ENCODE assay signal across 9 cellular contexts in the genomic region with DNA sequence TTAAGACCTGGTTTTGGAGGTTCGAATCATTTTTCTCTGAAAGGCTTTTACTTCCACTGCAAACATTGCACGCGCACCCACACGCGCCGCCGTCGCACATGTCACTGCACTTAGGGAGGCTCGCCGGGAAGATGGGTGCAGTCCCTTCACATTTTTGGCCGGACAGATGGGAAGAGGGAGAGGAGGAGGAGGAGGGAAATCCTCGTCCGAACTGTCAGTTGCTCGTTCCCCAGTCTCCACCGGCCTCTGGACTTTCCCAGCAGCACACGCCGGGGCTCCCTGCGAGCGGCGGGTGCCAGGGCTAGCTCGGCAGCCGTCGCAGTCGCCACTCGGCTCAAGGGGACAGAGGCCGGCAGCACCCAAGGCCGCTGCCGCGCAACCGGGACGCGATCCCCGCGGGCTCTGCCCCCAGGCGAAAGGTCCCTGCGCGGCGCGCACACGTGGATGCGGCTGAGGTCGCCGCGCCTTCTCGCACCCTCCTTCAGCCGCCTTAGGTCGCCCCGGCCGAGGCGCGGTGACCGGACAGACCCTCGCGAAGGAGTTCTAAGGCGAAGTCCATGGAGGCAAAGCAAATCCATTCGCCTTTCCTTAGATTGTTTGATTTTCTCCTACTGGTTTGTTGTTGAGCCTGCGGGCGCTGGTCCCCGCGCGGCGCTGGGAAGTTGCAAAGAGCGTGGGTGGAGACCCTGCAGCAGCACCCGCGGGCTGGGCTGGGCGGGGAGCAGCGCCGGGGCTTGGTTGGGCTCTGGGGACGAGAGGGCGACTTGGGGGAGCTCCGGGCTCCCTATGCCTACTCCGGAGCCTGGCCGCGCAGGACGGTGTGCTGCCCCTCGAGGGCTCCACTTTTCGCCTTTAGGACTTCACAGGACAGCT. TPM values are rescaled to one million over a fixed set of nuclear protein-coding genes. Genes with fewer than 3 reads are reported as not detected.
A peak's percentile ranks its signal among the peaks of the same experiment; 100 is the strongest.
DNase-seq lines count a peak whose midpoint lies in the region; ATAC-seq and TF ChIP-seq lines count a peak whose summit lies in the region.
"Had no signal": no experiment of that assay in that cellular context is flagged by ENCODE, and none has a peak within 500 bp of the region (broad histone marks: within the 10 kb centered on the region; RNA-seq: fewer than 3 reads in every experiment).

No MANE protein-coding gene starts in this region.

- TF ChIP-seq POLR2A in upper lobe of left lung (IDR thresholded peaks at IDR 0.05), result no peak

- H3K27ac Mint-ChIP-seq in endodermal cell, result no peak overlapping the region
- peak overlapping the region; percentile 76 to 95 (median 92) for H3K27ac Mint-ChIP-seq in naive thymus-derived CD8-positive, alpha-beta T cell

- H3K36me3 ChIP-seq in endodermal cell (ENCODE audit: control insufficient read depth, insufficient read depth, low read length), result no peaks in the 10 kb centered on the region
- no peaks in the 10 kb centered on the region for H3K36me3 ChIP-seq in upper lobe of left lung
- H3K36me3 ChIP-seq: adrenal gland had no signal

- ATAC-seq in GM21576 (IDR thresholded peaks at IDR 0.05; ENCODE audit: unreplicated experiment) (peak; percentile 5), upper lobe of left lung (ENCODE audit: low FRiP score in 2 of 2) (peak in 1 of 2 donors; percentile 59)
- peak; percentile 37 to 41 for ATAC-seq in naive thymus-derived CD8-positive, alpha-beta T cell

- POLR2A ChIA-PET in naive thymus-derived CD8-positive, alpha-beta T cell (lab: Charles Lee), result interaction anchor here (0.6 to 4.5 kb wide), 25 partner anchors 11 to 1073 kb away, joined by 3 to 26 read pairs (median 6); a partner anchor contains a TSS

- H3K36me3 Mint-ChIP-seq in endodermal cell (ENCODE audit: low read depth), result no peaks in the 10 kb centered on the region
- peaks cover 0 to 9% (median 3%) of the 10 kb centered on the region in 3 donors for H3K36me3 Mint-ChIP-seq in naive thymus-derived CD8-positive, alpha-beta T cell

- H3K4me1 Mint-ChIP-seq in endodermal cell, result peaks cover 13% of the 10 kb centered on the region
- peaks cover 14 to 28% (median 18%) of the 10 kb centered on the region in 4 donors for H3K4me1 Mint-ChIP-seq in naive thymus-derived CD8-positive, alpha-beta T cell

- TF ChIP-seq EP300 in upper lobe of left lung (IDR thresholded peaks at IDR 0.05), result no peak

- TF ChIP-seq CTCF in endodermal cell (conservative IDR thresholded peaks at IDR 0.05) (no peak), upper lobe of left lung (IDR thresholded peaks at IDR 0.05) (no peak)

- H3K27me3 ChIP-seq in endodermal cell (ENCODE audit: control insufficient read depth, insufficient read depth, low read length, poor library complexity, severe bottlenecking), result peaks cover 54% of the 10 kb centered on the region
- H3K27me3 ChIP-seq in upper lobe of left lung, result peaks cover 0 to 5% (median 0%) of the 10 kb centered on the region in 4 donors

- H3K27ac ChIP-seq in endodermal cell (ENCODE audit: low read depth, low read length) (no peak overlapping the region), upper lobe of left lung (peak overlapping the region in 1 of 4 donors; percentile 21)
- H3K27ac ChIP-seq: adrenal gland had no signal

- 0 to 1% methylated on average over 25 to 77 of the region's 77 CpGs for WGBS in endodermal cell (ENCODE audit: insufficient coverage in 1 of 2, insufficient read length in 1 of 2), 2 experiments
- WGBS in upper lobe of left lung, 2 donors, result 1 to 2% methylated on average over 68 to 71 of the region's 77 CpGs

- DNase-seq in ELF-1 (ENCODE audit: low read depth, low spot score) (peak; percentile 51), endodermal cell (peak; percentile 79), upper lobe of left lung (peak; percentile 36 to 89), DMS114 treated with DMSO at 0.1 percent for 48 hours (lab: John Stamatoyannopoulos, UW; ENCODE audit: unreplicated experiment) (no peak)
- DNase-seq in Jurkat, Clone E6-1 (ENCODE audit: low read depth, low spot score), result no peak
- DNase-seq in activated CD4-positive, alpha-beta T cell treated with anti-CD3 and anti-CD28 coated beads for 48 hours, result peak; percentile 64
- DNase-seq in naive thymus-derived CD8-positive, alpha-beta T cell, result peak; percentile 16 to 71 (median 52)

- no peaks in the 10 kb centered on the region for H3K9me3 Mint-ChIP-seq in endodermal cell
- H3K9me3 Mint-ChIP-seq in naive thymus-derived CD8-positive, alpha-beta T cell, result no peaks in the 10 kb centered on the region

- H3K9ac ChIP-seq in endodermal cell (ENCODE audit: extremely low read depth, low read length, poor library complexity, severe bottlenecking), result no peak overlapping the region

- peaks cover 50% of the 10 kb centered on the region for H3K27me3 Mint-ChIP-seq in endodermal cell (ENCODE audit: insufficient read depth)
- no peaks in the 10 kb centered on the region for H3K27me3 Mint-ChIP-seq in naive thymus-derived CD8-positive, alpha-beta T cell

- H3K4me1 ChIP-seq in endodermal cell (ENCODE audit: control insufficient read depth, insufficient read depth, low read length) (no peaks in the 10 kb centered on the region), upper lobe of left lung (peaks cover 22 to 39% (median 27%) of the 10 kb centered on the region in 4 donors)

- H3K4me3 Mint-ChIP-seq in endodermal cell, result peak overlapping the region; percentile 73
- H3K4me3 Mint-ChIP-seq in naive thymus-derived CD8-positive, alpha-beta T cell, result peak overlapping the region; percentile 82 to 98 (median 94)

- H3K4me3 ChIP-seq in Jurkat, Clone E6-1 (ENCODE audit: low read length), result peak overlapping the region; percentile 97
- H3K4me3 ChIP-seq in endodermal cell (ENCODE audit: low read length) (peak overlapping the region; percentile 79), upper lobe of left lung (peak overlapping the region; percentile 28 to 67 (median 66))

- H3K9me3 ChIP-seq in endodermal cell (ENCODE audit: control insufficient read depth, low read length) (no peaks in the 10 kb centered on the region), upper lobe of left lung (no peaks in the 10 kb centered on the region)
- H3K9me3 ChIP-seq: adrenal gland had no signal

RNA-seq across cellular contexts. Expression of a gene that starts 1.2 kb away (rescaled TPM):
- polyA plus RNA-seq in Jurkat, Clone E6-1 (2012; ENCODE audit: insufficient read depth, insufficient read length), result 161 TPM
- 1 to 10 TPM; 5.3 to 5.4 TPM for total RNA-seq in endodermal cell
- polyA plus RNA-seq in endodermal cell (2013, experiment 1 of 2), result 3.3 TPM
- polyA plus RNA-seq in endodermal cell (2013, experiment 2 of 2), result 3.2 TPM
- total RNA-seq in naive thymus-derived CD8-positive, alpha-beta T cell, result 10 to 100 TPM; 20.9 to 22.5 TPM
- 1 to 10 TPM; 2.4 to 4.8 (median 2.5) TPM for polyA plus RNA-seq in naive thymus-derived CD8-positive, alpha-beta T cell
- 10 to 100 TPM in 2 of 6 donors, 1 to 10 TPM in 4; 1.9 to 17.2 (median 4.7) TPM for total RNA-seq in upper lobe of left lung

Comparison
In these comparisons a context has a peak if more than half of its experiments do, and no peak if none do; other contexts are left out.
1. DNase-seq: peak in ELF-1 (single experiment), activated CD4-positive, alpha-beta T cell treated with anti-CD3 and anti-CD28 coated beads for 48 hours (single experiment), endodermal cell (single experiment), naive thymus-derived CD8-positive, alpha-beta T cell (10 of 10) and upper lobe of left lung (2 of 2); none in Jurkat, Clone E6-1 (single experiment) and DMS114 treated with DMSO at 0.1 percent for 48 hours (single experiment).
2. Peak in every context shown above with its lines, with median percentiles within 50 percentile points of each other: H3K4me3 ChIP-seq.